In the genomic region with DNA sequence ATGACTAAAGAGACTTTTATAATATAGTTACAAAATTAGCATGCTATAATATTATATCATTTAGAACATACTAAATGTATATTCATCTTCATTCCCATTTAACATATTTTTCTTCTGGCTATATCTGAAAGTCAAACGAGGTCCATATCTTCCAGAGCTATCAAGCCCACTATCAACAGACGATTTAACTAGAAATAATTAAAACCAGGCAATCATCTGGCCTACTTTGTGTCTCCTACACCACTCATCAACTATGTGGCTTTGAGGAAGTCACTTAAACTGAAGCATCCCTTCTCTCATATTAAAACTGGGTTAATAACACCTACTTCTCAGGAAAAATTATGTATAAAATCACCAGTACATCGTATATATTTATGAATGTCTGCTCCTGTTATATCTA, we compare ENCODE assay signal across 34 cellular contexts.
"Had no signal": no experiment of that assay in that cellular context is flagged by ENCODE, and none has a peak within 500 bp of the region (broad histone marks: within the 10 kb centered on the region; RNA-seq: fewer than 3 reads in every experiment).

No MANE protein-coding gene starts in this region.

- H3K36me3 ChIP-seq: MG63 had no signal

- H3K4me3 ChIP-seq: MG63 had no signal

- H3K27me3 ChIP-seq: MG63 had no signal

- DNase-seq: Karpas-422, Kasumi-1, MG63, MM.1S, NCI-H1048, NCI-H1092, NCI-H1092 treated with DMSO at 0.1 percent for 48 hours, NCI-H1105, NCI-H1105 treated with DMSO at 0.1 percent for 48 hours, NCI-H1417, NCI-H1417 treated with DMSO at 0.1 percent for 48 hours, NCI-H1436, NCI-H1436 treated with DMSO at 0.1 percent for 48 hours, NCI-H146, NCI-H1694, NCI-H1694 treated with DMSO at 0.1 percent for 48 hours, NCI-H187, NCI-H187 treated with DMSO at 0.1 percent for 48 hours, NCI-H1930, NCI-H2029, NCI-H2029 treated with DMSO at 0.1 percent for 48 hours, NCI-H2081, NCI-H2081 treated with DMSO at 0.1 percent for 48 hours, NCI-H2107, NCI-H2171, NCI-H2171 treated with DMSO at 0.1 percent for 48 hours, NCI-H2227 treated with DMSO at 0.1 percent for 48 hours, NCI-H226, NCI-H345, NCI-H446, NCI-H446 treated with DMSO at 0.1 percent for 48 hours, NCI-H510A, NCI-H510A treated with DMSO at 0.1 percent for 48 hours had no signal

- H3K9me3 ChIP-seq: MG63 had no signal

- H3K27ac ChIP-seq: KMS-11 had no signal

- H3K9ac ChIP-seq: KMS-11 had no signal

- H3K4me2 ChIP-seq: KMS-11 had no signal
